ENCODE assay signal across 12 cellular contexts in the genomic region with DNA sequence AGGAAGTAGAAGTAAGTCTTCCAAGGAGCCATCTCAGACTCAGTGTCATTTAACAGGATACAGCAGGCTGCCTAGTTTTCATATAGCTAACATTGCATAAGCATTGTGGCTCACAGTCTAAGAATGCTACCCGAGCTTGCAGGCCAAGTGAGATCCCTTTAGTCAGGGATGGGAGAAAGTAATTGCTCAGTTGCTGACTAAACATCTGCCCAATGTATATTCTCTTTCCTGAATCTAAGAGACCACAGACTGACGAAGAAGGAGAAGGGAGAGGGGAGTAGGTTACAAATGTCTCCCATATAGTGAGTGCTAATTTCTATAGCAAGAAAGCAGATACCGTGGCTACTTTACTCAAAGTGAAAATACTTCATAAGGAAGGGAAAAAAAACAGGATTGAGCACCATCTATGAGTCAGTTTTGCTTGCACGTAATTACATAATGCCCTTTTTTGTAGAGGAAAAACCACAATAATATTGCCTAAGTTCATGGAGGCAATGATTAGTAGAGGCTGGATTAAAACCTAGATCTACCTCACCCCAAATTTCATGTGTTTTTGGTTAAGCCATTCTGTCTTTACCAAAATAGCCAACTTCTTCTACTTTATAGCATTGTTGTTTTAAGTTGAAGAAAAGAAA.
A peak's percentile ranks its signal among the peaks of the same experiment; 100 is the strongest.
DNase-seq lines count a peak whose midpoint lies in the region; ATAC-seq and TF ChIP-seq lines count a peak whose summit lies in the region.
"Had no signal": no experiment of that assay in that cellular context is flagged by ENCODE, and none has a peak within 500 bp of the region (broad histone marks: within the 10 kb centered on the region; RNA-seq: fewer than 3 reads in every experiment).

No MANE protein-coding gene starts in this region.

- CTCF ChIA-PET in activated CD8-positive, alpha-beta T cell treated with anti-CD3 and anti-CD28 coated beads for 36 hours (lab: Charles Lee), result interaction anchor here (1.5 kb wide), 1 partner anchor 40 kb away, joined by 4 read pairs; no protein-coding TSS in a partner anchor
- CTCF ChIA-PET in activated CD8-positive, alpha-beta T cell treated with anti-CD3 and anti-CD28 coated beads, Interleukin-2, amount 10 ng/mL, durations not matched to agents 7 days and 5 days (lab: Charles Lee), result interaction anchor here (1.9 kb wide), 1 partner anchor 40 kb away, joined by 6 read pairs; no protein-coding TSS in a partner anchor
- CTCF ChIA-PET in RWPE1 (lab: Yijun Ruan, JAX), result interaction anchor here (0.6 to 0.7 kb wide), 2 partner anchors 186 to 490 kb away, joined by 3 to 5 read pairs; no protein-coding TSS in a partner anchor
- CTCF ChIA-PET in CD4-positive, alpha-beta T cell (lab: Charles Lee), result interaction anchor here (1.0 kb wide), 1 partner anchor 40 kb away, joined by 3 read pairs; no protein-coding TSS in a partner anchor

- no peak overlapping the region for H3K27ac Mint-ChIP-seq in activated CD8-positive, alpha-beta T cell treated with anti-CD3 and anti-CD28 coated beads for 36 hours
- H3K27ac Mint-ChIP-seq in activated CD8-positive, alpha-beta T cell treated with anti-CD3 and anti-CD28 coated beads, Interleukin-2, amount 10 ng/mL, durations not matched to agents 7 days and 5 days, result no peak overlapping the region
- no peak overlapping the region for H3K27ac Mint-ChIP-seq in stimulated activated effector memory CD8-positive, alpha-beta T cell treated with anti-CD3 and anti-CD28 coated beads, Interleukin-12 subunit alpha, Interleukin-12 subunit beta, amount 100 ng/mL, for 72 hours
- no peak overlapping the region for H3K27ac Mint-ChIP-seq in CD4-positive, alpha-beta T cell
- H3K27ac Mint-ChIP-seq: T-cell had no signal

- no peaks in the 10 kb centered on the region for H3K36me3 Mint-ChIP-seq in activated CD8-positive, alpha-beta T cell treated with anti-CD3 and anti-CD28 coated beads for 36 hours (ENCODE audit: low read depth)
- no peaks in the 10 kb centered on the region for H3K36me3 Mint-ChIP-seq in activated CD8-positive, alpha-beta T cell treated with anti-CD3 and anti-CD28 coated beads, Interleukin-2, amount 10 ng/mL, durations not matched to agents 7 days and 5 days (ENCODE audit: low read depth)
- no peaks in the 10 kb centered on the region for H3K36me3 Mint-ChIP-seq in stimulated activated effector memory CD8-positive, alpha-beta T cell treated with anti-CD3 and anti-CD28 coated beads, Interleukin-12 subunit alpha, Interleukin-12 subunit beta, amount 100 ng/mL, for 72 hours
- H3K36me3 Mint-ChIP-seq in CD4-positive, alpha-beta T cell (ENCODE audit: low read depth), result no peaks in the 10 kb centered on the region
- H3K36me3 Mint-ChIP-seq: T-cell had no signal

- no peaks in the 10 kb centered on the region for H3K9me3 Mint-ChIP-seq in activated CD8-positive, alpha-beta T cell treated with anti-CD3 and anti-CD28 coated beads for 36 hours
- H3K9me3 Mint-ChIP-seq in activated CD8-positive, alpha-beta T cell treated with anti-CD3 and anti-CD28 coated beads, Interleukin-2, amount 10 ng/mL, durations not matched to agents 7 days and 5 days (ENCODE audit: insufficient read depth), result no peaks in the 10 kb centered on the region
- H3K9me3 Mint-ChIP-seq in stimulated activated effector memory CD8-positive, alpha-beta T cell treated with anti-CD3 and anti-CD28 coated beads, Interleukin-12 subunit alpha, Interleukin-12 subunit beta, amount 100 ng/mL, for 72 hours, result no peaks in the 10 kb centered on the region
- H3K9me3 Mint-ChIP-seq in CD4-positive, alpha-beta T cell, result no peaks in the 10 kb centered on the region

- no peak overlapping the region for H3K27ac ChIP-seq in RWPE1
- no peak overlapping the region for H3K27ac ChIP-seq in CD4-positive, alpha-beta T cell (ENCODE audit: low read depth, low read length)
- H3K27ac ChIP-seq: BLaER1 had no signal

- no peaks in the 10 kb centered on the region for H3K9me3 ChIP-seq in CD4-positive, alpha-beta T cell (ENCODE audit: control insufficient read depth, low read length)
- H3K9me3 ChIP-seq: BLaER1 had no signal

- no peaks in the 10 kb centered on the region for H3K27me3 ChIP-seq in CD4-positive, alpha-beta T cell (ENCODE audit: control insufficient read depth, insufficient read depth, low read length)
- H3K27me3 ChIP-seq: BLaER1 had no signal

- peak; percentile 77 for ATAC-seq in activated CD8-positive, alpha-beta T cell treated with anti-CD3 and anti-CD28 coated beads for 36 hours
- no peak for ATAC-seq in activated CD8-positive, alpha-beta T cell treated with anti-CD3 and anti-CD28 coated beads, Interleukin-2, amount 10 ng/mL, durations not matched to agents 7 days and 5 days
- ATAC-seq in stimulated activated effector memory CD8-positive, alpha-beta T cell treated with anti-CD3 and anti-CD28 coated beads, Interleukin-12 subunit alpha, Interleukin-12 subunit beta, amount 100 ng/mL, for 72 hours, result peak; percentile 96
- ATAC-seq in CD4-positive, alpha-beta T cell (ENCODE audit: poor library complexity), result no peak
- ATAC-seq in GM19328 (IDR thresholded peaks at IDR 0.05; ENCODE audit: unreplicated experiment), result no peak
- ATAC-seq: T-cell had no signal

- no peak for DNase-seq in activated CD8-positive, alpha-beta T cell treated with anti-CD3 and anti-CD28 coated beads for 36 hours
- DNase-seq in activated CD8-positive, alpha-beta T cell treated with anti-CD3 and anti-CD28 coated beads, Interleukin-2, amount 10 ng/mL, durations not matched to agents 7 days and 5 days, result no peak
- peak; percentile 88 for DNase-seq in RWPE1 (ENCODE audit: low spot score)
- DNase-seq in fibroblast of peridontal ligament (ENCODE audit: extremely low read depth), result peak; percentile 82
- no peak for DNase-seq in stimulated activated effector memory CD8-positive, alpha-beta T cell treated with anti-CD3 and anti-CD28 coated beads, Interleukin-12 subunit alpha, Interleukin-12 subunit beta, amount 100 ng/mL, for 72 hours (ENCODE audit: low spot score in 2 of 2)
- no peak for DNase-seq in CD4-positive, alpha-beta T cell
- DNase-seq in UCSD-AML1 (lab: John Stamatoyannopoulos, UW; ENCODE audit: unreplicated experiment), result no peak
- DNase-seq: NCI-H1105 treated with DMSO at 0.1 percent for 48 hours, retina, T-cell had no signal

- intact Hi-C loops in activated CD8-positive, alpha-beta T cell treated with anti-CD3 and anti-CD28 coated beads for 36 hours (cut with micrococcal nuclease), result no loop called here
- intact Hi-C loops in CD4-positive, alpha-beta T cell (cut with DNase I, micrococcal nuclease), result no loop called here

- no peaks in the 10 kb centered on the region for H3K27me3 Mint-ChIP-seq in activated CD8-positive, alpha-beta T cell treated with anti-CD3 and anti-CD28 coated beads for 36 hours
- no peaks in the 10 kb centered on the region for H3K27me3 Mint-ChIP-seq in activated CD8-positive, alpha-beta T cell treated with anti-CD3 and anti-CD28 coated beads, Interleukin-2, amount 10 ng/mL, durations not matched to agents 7 days and 5 days (ENCODE audit: low read depth)
- no peaks in the 10 kb centered on the region for H3K27me3 Mint-ChIP-seq in CD4-positive, alpha-beta T cell
- H3K27me3 Mint-ChIP-seq: T-cell had no signal

- H3K4me1 Mint-ChIP-seq in activated CD8-positive, alpha-beta T cell treated with anti-CD3 and anti-CD28 coated beads for 36 hours (ENCODE audit: low read depth), result peaks cover 12% of the 10 kb centered on the region
- no peaks in the 10 kb centered on the region for H3K4me1 Mint-ChIP-seq in activated CD8-positive, alpha-beta T cell treated with anti-CD3 and anti-CD28 coated beads, Interleukin-2, amount 10 ng/mL, durations not matched to agents 7 days and 5 days (ENCODE audit: low read depth)
- peaks cover 14% of the 10 kb centered on the region for H3K4me1 Mint-ChIP-seq in stimulated activated effector memory CD8-positive, alpha-beta T cell treated with anti-CD3 and anti-CD28 coated beads, Interleukin-12 subunit alpha, Interleukin-12 subunit beta, amount 100 ng/mL, for 72 hours
- no peaks in the 10 kb centered on the region for H3K4me1 Mint-ChIP-seq in CD4-positive, alpha-beta T cell (ENCODE audit: low read depth)

- no peak overlapping the region for H3K4me3 Mint-ChIP-seq in activated CD8-positive, alpha-beta T cell treated with anti-CD3 and anti-CD28 coated beads for 36 hours
- H3K4me3 Mint-ChIP-seq in activated CD8-positive, alpha-beta T cell treated with anti-CD3 and anti-CD28 coated beads, Interleukin-2, amount 10 ng/mL, durations not matched to agents 7 days and 5 days, result no peak overlapping the region
- no peak overlapping the region for H3K4me3 Mint-ChIP-seq in stimulated activated effector memory CD8-positive, alpha-beta T cell treated with anti-CD3 and anti-CD28 coated beads, Interleukin-12 subunit alpha, Interleukin-12 subunit beta, amount 100 ng/mL, for 72 hours
- no peak overlapping the region for H3K4me3 Mint-ChIP-seq in CD4-positive, alpha-beta T cell
- H3K4me3 Mint-ChIP-seq: T-cell had no signal

- no peak for TF ChIP-seq CTCF in activated CD8-positive, alpha-beta T cell treated with anti-CD3 and anti-CD28 coated beads for 36 hours (IDR thresholded peaks at IDR 0.05)
- no peak for TF ChIP-seq CTCF in RWPE1 (conservative IDR thresholded peaks at IDR 0.05; ENCODE audit: low read depth)
- TF ChIP-seq CTCF in CD4-positive, alpha-beta T cell (IDR thresholded peaks at IDR 0.05), result no peak

- POLR2A ChIA-PET in activated CD8-positive, alpha-beta T cell treated with anti-CD3 and anti-CD28 coated beads for 36 hours (lab: Charles Lee), result no interaction called here
- POLR2A ChIA-PET in activated CD8-positive, alpha-beta T cell treated with anti-CD3 and anti-CD28 coated beads, Interleukin-2, amount 10 ng/mL, durations not matched to agents 7 days and 5 days (lab: Charles Lee), result no interaction called here
- POLR2A ChIA-PET in RWPE1 (lab: Yijun Ruan, JAX; ENCODE audit: low non-redundant PET), result no interaction called here
- POLR2A ChIA-PET in CD4-positive, alpha-beta T cell (lab: Charles Lee), result no interaction called here

Comparison
In these comparisons a context has a peak if more than half of its experiments do, and no peak if none do; other contexts are left out.
1. ATAC-seq: peak in activated CD8-positive, alpha-beta T cell treated with anti-CD3 and anti-CD28 coated beads for 36 hours (single experiment) and stimulated activated effector memory CD8-positive, alpha-beta T cell treated with anti-CD3 and anti-CD28 coated beads, Interleukin-12 subunit alpha, Interleukin-12 subunit beta, amount 100 ng/mL, for 72 hours (single experiment); none in activated CD8-positive, alpha-beta T cell treated with anti-CD3 and anti-CD28 coated beads, Interleukin-2, amount 10 ng/mL, durations not matched to agents 7 days and 5 days (single experiment), CD4-positive, alpha-beta T cell (single experiment) and GM19328 (single experiment).
2. DNase-seq: peak in RWPE1 (single experiment) and fibroblast of peridontal ligament (single experiment); none in activated CD8-positive, alpha-beta T cell treated with anti-CD3 and anti-CD28 coated beads for 36 hours (single experiment), activated CD8-positive, alpha-beta T cell treated with anti-CD3 and anti-CD28 coated beads, Interleukin-2, amount 10 ng/mL, durations not matched to agents 7 days and 5 days (single experiment), stimulated activated effector memory CD8-positive, alpha-beta T cell treated with anti-CD3 and anti-CD28 coated beads, Interleukin-12 subunit alpha, Interleukin-12 subunit beta, amount 100 ng/mL, for 72 hours (0 of 2), CD4-positive, alpha-beta T cell (0 of 10) and UCSD-AML1 (single experiment).